In the genomic region with DNA sequence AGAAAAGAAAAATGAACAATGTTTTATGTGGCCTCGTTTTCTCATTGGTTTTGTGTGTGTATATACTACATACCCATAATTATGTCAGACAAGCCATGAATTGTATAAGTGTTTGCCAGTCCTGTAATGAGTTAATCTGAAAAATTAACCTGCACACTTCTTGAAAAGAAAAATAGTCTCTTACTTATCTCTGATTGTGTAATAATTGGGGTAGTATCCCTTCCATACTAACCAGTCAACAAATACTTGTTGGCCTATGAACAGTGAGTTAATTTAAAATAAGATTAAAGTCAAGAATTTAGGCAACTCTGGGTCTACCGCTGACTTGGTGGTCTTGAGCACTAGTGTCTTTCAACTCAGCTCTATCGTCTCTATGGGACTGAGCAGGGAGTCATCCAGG, we compare ENCODE assay signal across 27 cellular contexts.
"Had no signal": no experiment of that assay in that cellular context is flagged by ENCODE, and none has a peak within 500 bp of the region (broad histone marks: within the 10 kb centered on the region; RNA-seq: fewer than 3 reads in every experiment).

No MANE protein-coding gene starts in this region.

- H3K27ac ChIP-seq: colonic mucosa, esophagus muscularis mucosa, heart right ventricle, left lung, neutrophil, pancreas, stomach, tibial artery had no signal

- H3K36me3 ChIP-seq: colonic mucosa, left lung, neutrophil, pancreas, tibial artery had no signal

- H3K27ac Mint-ChIP-seq: dendritic cell treated with granulocyte-macrophage colony-stimulating factor and Interleukin-4, amounts not matched to agents 40 ng/mL and 50 ng/mL, for 4 days; mesothelial cell of epicardium; naive B cell; natural killer cell treated with Interleukin-12 subunit alpha and Interleukin-12 subunit beta and Interleukin-15 and Interleukin-18, amount 100 ng/mL, for 72 hours; stimulated activated effector memory CD8-positive, alpha-beta T cell treated with anti-CD3 and anti-CD28 coated beads, Interleukin-12 subunit alpha, Interleukin-12 subunit beta, amount 100 ng/mL, for 72 hours; type B pancreatic cell had no signal

- H3K9me3 ChIP-seq: colonic mucosa, esophagus muscularis mucosa, heart right ventricle, left lung, mucosa of descending colon, neutrophil, pancreas, stomach, tibial artery had no signal

- H3K9me3 Mint-ChIP-seq: dendritic cell treated with granulocyte-macrophage colony-stimulating factor and Interleukin-4, amounts not matched to agents 40 ng/mL and 50 ng/mL, for 4 days; endodermal cell; mesothelial cell of epicardium; natural killer cell treated with Interleukin-12 subunit alpha and Interleukin-12 subunit beta and Interleukin-15 and Interleukin-18, amount 100 ng/mL, for 72 hours; stimulated activated effector memory CD8-positive, alpha-beta T cell treated with anti-CD3 and anti-CD28 coated beads, Interleukin-12 subunit alpha, Interleukin-12 subunit beta, amount 100 ng/mL, for 72 hours had no signal

- H3K4me3 ChIP-seq: colonic mucosa, esophagus muscularis mucosa, heart right ventricle, left lung, mucosa of descending colon, pancreas, stomach, tibial artery had no signal

- H3K4me1 Mint-ChIP-seq: neural crest cell had no signal

- H3K4me1 ChIP-seq: colonic mucosa had no signal

- H3K27me3 ChIP-seq: colonic mucosa, esophagus muscularis mucosa, heart right ventricle, left lung, neutrophil, pancreas, stomach, tibial artery had no signal

- DNase-seq: colonic mucosa; effector CD8-positive, alpha-beta T cell; endodermal cell; foreskin melanocyte; glutamatergic neuron; heart right ventricle; hippocampal formation; left cardiac atrium; left lung; mesenchymal stem cell; mucosa of descending colon; naive B cell; pancreas; stimulated activated CD4-positive, alpha-beta T cell treated with anti-CD3 and anti-CD28 coated beads, Interleukin-2, amount 100 ng/mL, for 24 hours; stimulated activated CD4-positive, alpha-beta T cell treated with anti-CD3 and anti-CD28 coated beads, Interleukin-4, amount 100 ng/mL, for 24 hours; stimulated activated naive CD4-positive, alpha-beta T cell treated with Interleukin-2 at 50 U/mL for 16 hours; stomach; tibial artery had no signal

- H3K27me3 Mint-ChIP-seq: dendritic cell treated with granulocyte-macrophage colony-stimulating factor and Interleukin-4, amounts not matched to agents 40 ng/mL and 50 ng/mL, for 4 days; naive B cell; natural killer cell treated with Interleukin-12 subunit alpha and Interleukin-12 subunit beta and Interleukin-15 and Interleukin-18, amount 100 ng/mL, for 72 hours; type B pancreatic cell had no signal

- H3K4me3 Mint-ChIP-seq: dendritic cell treated with granulocyte-macrophage colony-stimulating factor and Interleukin-4, amounts not matched to agents 40 ng/mL and 50 ng/mL, for 4 days; endodermal cell; mesothelial cell of epicardium; naive B cell; natural killer cell treated with Interleukin-12 subunit alpha and Interleukin-12 subunit beta and Interleukin-15 and Interleukin-18, amount 100 ng/mL, for 72 hours; neural crest cell; stimulated activated effector memory CD8-positive, alpha-beta T cell treated with anti-CD3 and anti-CD28 coated beads, Interleukin-12 subunit alpha, Interleukin-12 subunit beta, amount 100 ng/mL, for 72 hours; type B pancreatic cell had no signal

- H3K36me3 Mint-ChIP-seq: natural killer cell treated with Interleukin-12 subunit alpha and Interleukin-12 subunit beta and Interleukin-15 and Interleukin-18, amount 100 ng/mL, for 72 hours had no signal

- ATAC-seq: heart right ventricle; left cardiac atrium; left lung; mucosa of descending colon; natural killer cell treated with Interleukin-12 subunit alpha and Interleukin-12 subunit beta and Interleukin-15 and Interleukin-18, amount 100 ng/mL, for 72 hours; pancreas; sciatic nerve; stimulated activated effector memory CD8-positive, alpha-beta T cell treated with anti-CD3 and anti-CD28 coated beads, Interleukin-12 subunit alpha, Interleukin-12 subunit beta, amount 100 ng/mL, for 72 hours had no signal
